In the genomic region with DNA sequence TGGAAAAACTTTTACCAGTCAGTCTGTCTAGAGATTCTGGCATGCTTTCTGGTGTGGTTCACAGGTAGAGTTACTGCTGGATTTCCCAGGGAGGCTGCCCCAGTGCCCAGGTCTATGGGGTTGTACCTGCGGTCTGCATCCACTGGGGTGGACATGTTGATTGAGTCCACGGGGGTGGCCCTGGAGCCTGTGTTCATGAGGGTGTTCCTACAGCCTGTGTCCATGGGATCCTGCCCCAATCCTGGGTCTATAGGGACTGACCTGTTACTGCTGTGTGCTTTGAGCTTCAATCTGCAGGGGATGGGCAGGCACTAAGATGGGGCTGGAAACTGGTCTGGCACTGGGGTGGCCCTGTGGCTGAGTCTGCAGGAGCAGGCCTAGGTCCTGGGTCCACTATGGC, we compare ENCODE assay signal across 44 cellular contexts. TPM values are rescaled to one million over a fixed set of nuclear protein-coding genes. Genes with fewer than 3 reads are reported as not detected.
"Had no signal": no experiment of that assay in that cellular context is flagged by ENCODE, and none has a peak within 500 bp of the region (broad histone marks: within the 10 kb centered on the region; RNA-seq: fewer than 3 reads in every experiment).

No MANE protein-coding gene starts in this region.

- H3K9me3 ChIP-seq: body of pancreas had no signal

- H3K27ac ChIP-seq: adrenal gland, ascending aorta, body of pancreas, brain microvascular endothelial cell, breast epithelium, cardiac muscle cell had no signal

- H3K36me3 ChIP-seq: adrenal gland, ascending aorta, brain microvascular endothelial cell, breast epithelium, cardiac muscle cell had no signal

- H3K27ac Mint-ChIP-seq: activated naive CD4-positive, alpha-beta T cell treated with anti-CD3 and anti-CD28 coated beads for 36 hours; activated naive CD4-positive, alpha-beta T cell treated with anti-CD3 and anti-CD28 coated beads, Interleukin-2, amount 10 ng/mL, durations not matched to agents 7 days and 5 days; activated naive CD4-positive, alpha-beta T cell treated with anti-CD3 and anti-CD28 coated beads, Interleukin-2, amount 50 U/mL, for 24 hours; activated naive CD4-positive, alpha-beta T cell treated with anti-CD3 and anti-CD28 coated beads, Interleukin-2, amount 50 U/mL, for 72 hours; activated naive CD8-positive, alpha-beta T cell; activated naive CD8-positive, alpha-beta T cell treated with anti-CD3 and anti-CD28 coated beads for 36 hours; activated naive CD8-positive, alpha-beta T cell treated with anti-CD3 and anti-CD28 coated beads, Interleukin-2, amount 10 ng/mL, durations not matched to agents 7 days and 5 days; activated naive CD8-positive, alpha-beta T cell treated with anti-CD3 and anti-CD28 coated beads, Interleukin-2, amount 50 U/mL, for 24 hours; activated T-cell treated with anti-CD3 and anti-CD28 coated beads, Interleukin-2, amount 50 U/mL, for 24 hours; activated T-cell treated with anti-CD3 and anti-CD28 coated beads, Interleukin-2, amount 50 U/mL, for 72 hours; activated T-helper 1 cell treated with anti-CD3 and anti-CD28 coated beads, Interleukin-12 subunit alpha, Interleukin-12 subunit beta, Interleukin-2, Interleukin-4 antibody, amounts not matched to agents 30 ng/mL and 10 ng/mL and 1 ng/mL, durations not matched to agents 14 hours and 24 hours and 36 hours; activated T-helper 17 cell treated with anti-CD3 and anti-CD28 coated beads, Interleukin-2, amount 50 U/mL, for 72 hours; activated T-helper 2 cell treated with anti-CD3 and anti-CD28 coated beads, Interferon-gamma antibody, Interleukin-2, Interleukin-4, amounts not matched to agents 10 μg/mL and 5 μg/mL and 100 μg/mL, durations not matched to agents 14 hours and 24 hours and 36 hours; brain had no signal

- ATAC-seq: activated naive CD4-positive, alpha-beta T cell treated with anti-CD3 and anti-CD28 coated beads, Interleukin-2, amount 50 U/mL, for 72 hours; activated naive CD8-positive, alpha-beta T cell treated with anti-CD3 and anti-CD28 coated beads, Interleukin-2, amount 50 U/mL, for 24 hours; activated T-cell treated with anti-CD3 and anti-CD28 coated beads, Interleukin-2, amount 50 U/mL, for 4 hours; activated T-cell treated with anti-CD3 and anti-CD28 coated beads, Interleukin-2, amount 50 U/mL, for 72 hours; activated T-helper 17 cell treated with anti-CD3 and anti-CD28 coated beads, Interleukin-2, amount 50 U/mL, for 72 hours; body of pancreas had no signal

- H3K4me3 Mint-ChIP-seq: activated naive CD4-positive, alpha-beta T cell treated with anti-CD3 and anti-CD28 coated beads for 36 hours; activated naive CD4-positive, alpha-beta T cell treated with anti-CD3 and anti-CD28 coated beads, Interleukin-2, amount 10 ng/mL, durations not matched to agents 7 days and 5 days; activated naive CD4-positive, alpha-beta T cell treated with anti-CD3 and anti-CD28 coated beads, Interleukin-2, amount 50 U/mL, for 24 hours; activated naive CD8-positive, alpha-beta T cell; activated naive CD8-positive, alpha-beta T cell treated with anti-CD3 and anti-CD28 coated beads for 36 hours; activated naive CD8-positive, alpha-beta T cell treated with anti-CD3 and anti-CD28 coated beads, Interleukin-2, amount 10 ng/mL, durations not matched to agents 7 days and 5 days; activated naive CD8-positive, alpha-beta T cell treated with anti-CD3 and anti-CD28 coated beads, Interleukin-2, amount 50 U/mL, for 24 hours; activated T-cell treated with anti-CD3 and anti-CD28 coated beads, Interleukin-2, amount 50 U/mL, for 24 hours; activated T-cell treated with anti-CD3 and anti-CD28 coated beads, Interleukin-2, amount 50 U/mL, for 4 hours; activated T-cell treated with anti-CD3 and anti-CD28 coated beads, Interleukin-2, amount 50 U/mL, for 72 hours; activated T-helper 1 cell treated with anti-CD3 and anti-CD28 coated beads, Interleukin-12 subunit alpha, Interleukin-12 subunit beta, Interleukin-2, Interleukin-4 antibody, amounts not matched to agents 30 ng/mL and 10 ng/mL and 1 ng/mL, durations not matched to agents 14 hours and 24 hours and 36 hours; activated T-helper 17 cell treated with anti-CD3 and anti-CD28 coated beads, Interleukin-2, amount 50 U/mL, for 72 hours; brain; central memory CD8-positive, alpha-beta T cell had no signal

- DNase-seq: activated effector memory CD4-positive, alpha-beta T cell treated with anti-CD3 and anti-CD28 coated beads, Interleukin-2, amount 50 U/mL, for 16 hours; activated effector memory CD4-positive, alpha-beta T cell treated with Interleukin-2 at 50 U/mL for 16 hours; activated gamma-delta T cell; activated gamma-delta T cell treated with Interleukin-2 at 50 U/mL for 16 hours; activated naive CD4-positive, alpha-beta T cell; activated naive CD4-positive, alpha-beta T cell treated with anti-CD3 and anti-CD28 coated beads for 36 hours; activated naive CD4-positive, alpha-beta T cell treated with anti-CD3 and anti-CD28 coated beads, Interleukin-2, amount 10 ng/mL, durations not matched to agents 7 days and 5 days; activated naive CD4-positive, alpha-beta T cell treated with anti-CD3 and anti-CD28 coated beads, Interleukin-2, amount 50 U/mL, for 16 hours; activated naive CD4-positive, alpha-beta T cell treated with Interleukin-2 at 50 U/mL for 16 hours; activated naive CD8-positive, alpha-beta T cell treated with anti-CD3 and anti-CD28 coated beads for 36 hours; activated naive CD8-positive, alpha-beta T cell treated with anti-CD3 and anti-CD28 coated beads, Interleukin-2, amount 10 ng/mL, durations not matched to agents 7 days and 5 days; activated naive CD8-positive, alpha-beta T cell treated with anti-CD3 and anti-CD28 coated beads, Interleukin-2, amount 50 U/mL, for 24 hours; activated T-cell treated with anti-CD3 and anti-CD28 coated beads, Interleukin-2, amount 50 U/mL, for 1 hour; activated T-cell treated with anti-CD3 and anti-CD28 coated beads, Interleukin-2, amount 50 U/mL, for 24 hours; activated T-cell treated with anti-CD3 and anti-CD28 coated beads, Interleukin-2, amount 50 U/mL, for 4 hours; activated T-cell treated with anti-CD3 and anti-CD28 coated beads, Interleukin-2, amount 50 U/mL, for 48 hours; activated T-cell treated with anti-CD3 and anti-CD28 coated beads, Interleukin-2, amount 50 U/mL, for 72 hours; adrenal gland; amniotic stem cell; amygdala; anterior cingulate cortex; aorta; body of pancreas; brain microvascular endothelial cell; caudate nucleus; central memory CD4-positive, alpha-beta T cell; cerebellar nuclear complex had no signal

- H3K27me3 ChIP-seq: adrenal gland, ascending aorta, body of pancreas, brain microvascular endothelial cell had no signal

- H3K4me3 ChIP-seq: adrenal gland, ascending aorta, body of pancreas, breast epithelium, cardiac muscle cell had no signal

- H3K4me1 Mint-ChIP-seq: activated T-helper 17 cell treated with anti-CD3 and anti-CD28 coated beads, Interleukin-2, amount 50 U/mL, for 72 hours; central memory CD8-positive, alpha-beta T cell had no signal

RNA-seq across cellular contexts. Expression of a gene that starts 54.5 kb away (rescaled TPM):
- total RNA-seq: activated naive CD4-positive, alpha-beta T cell treated with anti-CD3 and anti-CD28 coated beads for 36 hours; activated naive CD4-positive, alpha-beta T cell treated with anti-CD3 and anti-CD28 coated beads, Interleukin-2, amount 50 U/mL, for 72 hours; activated naive CD8-positive, alpha-beta T cell treated with anti-CD3 and anti-CD28 coated beads for 36 hours; activated naive CD8-positive, alpha-beta T cell treated with anti-CD3 and anti-CD28 coated beads, Interleukin-2, amount 10 ng/mL, durations not matched to agents 7 days and 5 days; activated T-cell treated with anti-CD3 and anti-CD28 coated beads, Interleukin-2, amount 50 U/mL, for 4 hours; activated T-cell treated with anti-CD3 and anti-CD28 coated beads, Interleukin-2, amount 50 U/mL, for 72 hours; activated T-helper 1 cell treated with anti-CD3 and anti-CD28 coated beads, Interleukin-12 subunit alpha, Interleukin-12 subunit beta, Interleukin-2, Interleukin-4 antibody, amounts not matched to agents 30 ng/mL and 10 ng/mL and 1 ng/mL, durations not matched to agents 14 hours and 24 hours and 36 hours; activated T-helper 17 cell treated with anti-CD3 and anti-CD28 coated beads, Interleukin-2, amount 50 U/mL, for 72 hours; activated T-helper 2 cell treated with anti-CD3 and anti-CD28 coated beads, Interferon-gamma antibody, Interleukin-2, Interleukin-4, amounts not matched to agents 10 μg/mL and 5 μg/mL and 100 μg/mL, durations not matched to agents 14 hours and 24 hours and 36 hours; adrenal gland; aorta; ascending aorta; astrocyte; body of pancreas; breast epithelium; bronchial epithelial cell; cardiac muscle cell; cardiac septum; cerebellum; chondrocyte had no signal
- polyA plus RNA-seq: adipose tissue, adrenal gland, aorta, cardiac muscle cell had no signal
